ENCODE assay signal across 1 cellular context in genomic region chr5:68282001-68282400, GRCh38.
TF ChIP-seq lines count a peak whose summit lies in the region.

No MANE protein-coding gene starts in this region.

TF ChIP-seq in liver, 16 proteins besides CTCF, POLR2A, EP300 and RAD21 (continued from another document):
- TF ChIP-seq REST (IDR thresholded peaks at IDR 0.05) (no peak), RXRA (IDR thresholded peaks at IDR 0.05) (peak in 1 of 2 donors; percentile 52), EGR1 (IDR thresholded peaks at IDR 0.05; ENCODE audit: low read depth in 2 of 2) (no peak), TAF1 (conservative IDR thresholded peaks at IDR 0.05) (no peak), MAX (IDR thresholded peaks at IDR 0.05) (peak; percentile 20), ZBTB33 (IDR thresholded peaks at IDR 0.05) (peak; percentile 17), ATF3 (IDR thresholded peaks at IDR 0.05) (no peak)
